In the genomic region with DNA sequence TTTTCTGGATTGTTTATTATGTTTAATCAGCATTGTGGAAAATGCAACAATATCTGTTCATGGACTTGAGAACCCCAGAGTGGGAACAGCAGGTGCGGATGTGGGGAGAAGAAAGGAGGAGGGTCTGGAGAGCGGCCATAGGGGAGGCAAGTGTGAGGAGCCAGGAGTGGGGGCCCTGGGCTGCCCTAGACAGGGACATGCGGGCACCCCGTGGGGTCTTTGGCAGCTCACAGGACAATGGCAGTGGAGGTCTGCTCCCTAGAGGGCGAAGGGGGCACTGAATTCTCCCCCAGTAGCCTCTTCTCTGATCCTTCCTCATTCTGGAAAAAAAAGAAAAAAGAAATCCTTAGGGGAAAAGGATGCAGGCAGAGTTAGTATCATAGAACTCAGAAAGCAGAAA, we compare ENCODE assay signal across 24 cellular contexts. TPM values are rescaled to one million over a fixed set of nuclear protein-coding genes. Genes with fewer than 3 reads are reported as not detected.
"Had no signal": no experiment of that assay in that cellular context is flagged by ENCODE, and none has a peak within 500 bp of the region (broad histone marks: within the 10 kb centered on the region; RNA-seq: fewer than 3 reads in every experiment).

No MANE protein-coding gene starts in this region.

- H3K36me3 ChIP-seq: neutrophil, upper lobe of right lung had no signal

- H3K4me3 Mint-ChIP-seq: effector memory CD8-positive, alpha-beta T cell; naive thymus-derived CD4-positive, alpha-beta T cell; nephron progenitor cell; stimulated activated memory B cell treated with anti-CD40 and anti-IgM and Interleukin-4, amounts not matched to agents 10 μg/mL and 1 μg/mL and 100 μg/mL, for 72 hours; stimulated activated naive CD8-positive, alpha-beta T cell treated with anti-CD3 and anti-CD28 coated beads, Interleukin-15, Interleukin-2, amounts not matched to agents 100 ng/mL and 50 ng/mL, for 24 hours had no signal

- H3K27ac Mint-ChIP-seq: effector memory CD8-positive, alpha-beta T cell; naive thymus-derived CD4-positive, alpha-beta T cell; nephron progenitor cell; stimulated activated memory B cell treated with anti-CD40 and anti-IgM and Interleukin-4, amounts not matched to agents 10 μg/mL and 1 μg/mL and 100 μg/mL, for 72 hours; stimulated activated naive CD8-positive, alpha-beta T cell treated with anti-CD3 and anti-CD28 coated beads, Interleukin-15, Interleukin-2, amounts not matched to agents 100 ng/mL and 50 ng/mL, for 24 hours had no signal

- H3K36me3 Mint-ChIP-seq: stimulated activated memory B cell treated with anti-CD40 and anti-IgM and Interleukin-4, amounts not matched to agents 10 μg/mL and 1 μg/mL and 100 μg/mL, for 72 hours had no signal

- H3K4me3 ChIP-seq: heart left ventricle, psoas muscle, spleen, tibial artery, upper lobe of right lung, vagina had no signal

- H3K27ac ChIP-seq: neutrophil, psoas muscle, spleen, tibial artery, upper lobe of right lung, vagina had no signal

- H3K27me3 ChIP-seq: heart left ventricle, upper lobe of right lung, vagina had no signal

- ATAC-seq: effector memory CD8-positive, alpha-beta T cell; naive thymus-derived CD4-positive, alpha-beta T cell; psoas muscle; sciatic nerve; stimulated activated memory B cell treated with anti-CD40 and anti-IgM and Interleukin-4, amounts not matched to agents 10 μg/mL and 1 μg/mL and 100 μg/mL, for 72 hours; upper lobe of right lung had no signal

- H3K9me3 Mint-ChIP-seq: effector memory CD8-positive, alpha-beta T cell; nephron progenitor cell; stimulated activated naive CD8-positive, alpha-beta T cell treated with anti-CD3 and anti-CD28 coated beads, Interleukin-15, Interleukin-2, amounts not matched to agents 100 ng/mL and 50 ng/mL, for 24 hours had no signal

- DNase-seq: effector memory CD8-positive, alpha-beta T cell; erythroblast; foreskin melanocyte; hippocampal formation; kidney glomerular epithelial cell; mammary epithelial cell; naive thymus-derived CD4-positive, alpha-beta T cell; nephron progenitor cell; psoas muscle; retina; spleen; stimulated activated CD4-positive, alpha-beta T cell treated with anti-CD3 and anti-CD28 coated beads, Interleukin-15, amount 100 ng/mL, for 24 hours; stimulated activated CD4-positive, alpha-beta T cell treated with anti-CD3 and anti-CD28 coated beads, Interleukin-1b, Interleukin-23, amount 100 ng/mL, for 48 hours; stimulated activated CD4-positive, alpha-beta T cell treated with anti-CD3 and anti-CD28 coated beads, Interleukin-4, amount 100 ng/mL, for 24 hours; tibial artery; upper lobe of right lung had no signal

- H3K9me3 ChIP-seq: heart left ventricle, neutrophil, psoas muscle, tibial artery, upper lobe of right lung, vagina had no signal

- H3K4me1 ChIP-seq: psoas muscle had no signal

RNA-seq across cellular contexts. Expression of a gene that starts 8.9 kb away (rescaled TPM):
- total RNA-seq: endothelial cell of umbilical vein had no signal
- polyA plus RNA-seq: mammary epithelial cell had no signal

RNA-seq across cellular contexts. Expression of a gene that starts 9.3 kb away (rescaled TPM):
- total RNA-seq: endothelial cell of umbilical vein, mammary epithelial cell, osteoblast had no signal
- polyA plus RNA-seq: endothelial cell of umbilical vein, mammary epithelial cell had no signal

RNA-seq across cellular contexts. Expression of a gene that starts 54.1 kb away (rescaled TPM):
- total RNA-seq: mammary epithelial cell, osteoblast had no signal
- polyA plus RNA-seq: mammary epithelial cell had no signal
